30 cellular contexts compared by ENCODE assay signal in genomic region chr12:7376196-7376595, GRCh38.
DNase-seq lines count a peak whose midpoint lies in the region; FAIRE-seq and TF ChIP-seq lines count a peak whose summit lies in the region.
"Had no signal": no experiment of that assay in that cellular context is flagged by ENCODE, and none has a peak within 500 bp of the region (broad histone marks: within the 10 kb centered on the region; RNA-seq: fewer than 3 reads in every experiment).

No MANE protein-coding gene starts in this region.

- H3K4me3 Mint-ChIP-seq in HFFc6, result no peak overlapping the region
- H3K4me3 Mint-ChIP-seq: activated CD8-positive, alpha-beta memory T cell treated with anti-CD3 and anti-CD28 coated beads, Interleukin-2, amount 10 ng/mL, durations not matched to agents 7 days and 5 days; activated T-cell treated with anti-CD3 and anti-CD28 coated beads, Interleukin-2, amount 50 U/mL, for 72 hours; CD8-positive, alpha-beta T cell; stimulated activated naive CD8-positive, alpha-beta T cell treated with anti-CD3 and anti-CD28 coated beads, Interleukin-15, amount 100 ng/mL, for 72 hours had no signal

- H3K9me2 ChIP-seq in OCI-LY7 (ENCODE audit: insufficient read depth, low read length), result no peaks in the 10 kb centered on the region

- no peaks in the 10 kb centered on the region for H3K9me3 Mint-ChIP-seq in HFFc6
- H3K9me3 Mint-ChIP-seq: activated T-cell treated with anti-CD3 and anti-CD28 coated beads, Interleukin-2, amount 50 U/mL, for 72 hours; CD8-positive, alpha-beta T cell; stimulated activated naive CD8-positive, alpha-beta T cell treated with anti-CD3 and anti-CD28 coated beads, Interleukin-15, amount 100 ng/mL, for 72 hours had no signal

- peaks cover under 1% of the 10 kb centered on the region for H3K4me1 Mint-ChIP-seq in HFFc6 (ENCODE audit: low read depth)
- H3K4me1 Mint-ChIP-seq: activated CD8-positive, alpha-beta memory T cell treated with anti-CD3 and anti-CD28 coated beads, Interleukin-2, amount 10 ng/mL, durations not matched to agents 7 days and 5 days; stimulated activated naive CD8-positive, alpha-beta T cell treated with anti-CD3 and anti-CD28 coated beads, Interleukin-15, amount 100 ng/mL, for 72 hours had no signal

- no peaks in the 10 kb centered on the region for H3K36me3 Mint-ChIP-seq in HFFc6 (ENCODE audit: low read depth)
- H3K36me3 Mint-ChIP-seq: activated CD8-positive, alpha-beta memory T cell treated with anti-CD3 and anti-CD28 coated beads, Interleukin-2, amount 10 ng/mL, durations not matched to agents 7 days and 5 days; CD8-positive, alpha-beta T cell had no signal

- H3K9me3 ChIP-seq in OCI-LY7 (ENCODE audit: low read length), result no peaks in the 10 kb centered on the region
- H3K9me3 ChIP-seq: BE2C, esophagus muscularis mucosa, HAP-1, left lung, right atrium auricular region, thoracic aorta had no signal

- FAIRE-seq in urothelium cell line (lab: Jason Lieb, UNC), result no peak
- FAIRE-seq: A204.1, astrocyte, GM18507 had no signal

- no peak for TF ChIP-seq CTCF in AG04449 (IDR thresholded peaks at IDR 0.05; ENCODE audit: insufficient read depth, low read length, missing control alignments)
- no peak for TF ChIP-seq CTCF in HFFc6 (IDR thresholded peaks at IDR 0.05)
- TF ChIP-seq CTCF in brain microvascular endothelial cell (IDR thresholded peaks at IDR 0.05; ENCODE audit: low read depth, low read length, missing control alignments), result no peak
- no peak for TF ChIP-seq CTCF in foreskin fibroblast (IDR thresholded peaks at IDR 0.05; ENCODE audit: low read depth, low read length)
- TF ChIP-seq CTCF in OCI-LY7 (conservative IDR thresholded peaks at IDR 0.05; ENCODE audit: low read length), result no peak

- no peaks in the 10 kb centered on the region for H3K27me3 ChIP-seq in brain microvascular endothelial cell (replicated peaks)
- H3K27me3 ChIP-seq: BE2C, right atrium auricular region had no signal

- no peaks in the 10 kb centered on the region for H3K4me1 ChIP-seq in OCI-LY7 (ENCODE audit: insufficient read depth, low read length, poor library complexity, severe bottlenecking)
- H3K4me1 ChIP-seq: esophagus muscularis mucosa, HAP-1, left lung, right atrium auricular region had no signal

- BruUV-seq in OCI-LY7 (replicated peaks; lab: Mats Ljungman, UMichigan), result no TSS peak

- no peak overlapping the region for H3K4me2 ChIP-seq in OCI-LY7 (ENCODE audit: low read length)

- POLR2A ChIA-PET in AG04449 (lab: Yijun Ruan, JAX), result no interaction called here
- POLR2A ChIA-PET in OCI-LY7 (lab: Charles Lee), result no interaction called here

- H4K20me1 ChIP-seq in OCI-LY7 (ENCODE audit: insufficient read depth, low read length), result no peaks in the 10 kb centered on the region

- DNase-seq in AG04449 (ENCODE audit: low read depth, low spot score), result peak; percentile 10
- DNase-seq in HFFc6, result peak; percentile 82
- peak; percentile 22 for DNase-seq in brain microvascular endothelial cell
- DNase-seq in foreskin fibroblast, result peak; percentile 72 to 82
- no peak for DNase-seq in OCI-LY7 (ENCODE audit: low spot score)
- no peak for DNase-seq in activated CD4-positive, alpha-beta T cell treated with anti-CD3 and anti-CD28 coated beads, Interleukin-2, amount 50 U/mL, for 48 hours
- no peak for DNase-seq in urothelium cell line (ENCODE audit: low spot score)
- no peak for DNase-seq in activated CD8-positive, alpha-beta memory T cell treated with anti-CD3 and anti-CD28 coated beads, Interleukin-2, amount 50 U/mL, for 48 hours
- DNase-seq: activated CD8-positive, alpha-beta memory T cell treated with anti-CD3 and anti-CD28 coated beads, Interleukin-2, amount 10 ng/mL, durations not matched to agents 7 days and 5 days; activated T-cell treated with anti-CD3 and anti-CD28 coated beads, Interleukin-2, amount 50 U/mL, for 72 hours; BE2C; CD8-positive, alpha-beta T cell; central memory CD4-positive, alpha-beta T cell; islet precursor cell; left lung; NCI-H1048; NCI-H2107; posterior cingulate gyrus; stimulated activated CD4-positive, alpha-beta T cell treated with anti-CD3 and anti-CD28 coated beads, Interleukin-2, amount 100 ng/mL, for 24 hours; stimulated activated CD8-positive, alpha-beta memory T cell treated with anti-CD3 and anti-CD28 coated beads, Interleukin-4, amount 100 ng/mL, for 48 hours; stimulated activated naive CD8-positive, alpha-beta T cell treated with anti-CD3 and anti-CD28 coated beads, Interleukin-15, amount 100 ng/mL, for 72 hours; T-helper 1 cell had no signal

- H3K79me2 ChIP-seq in OCI-LY7 (ENCODE audit: insufficient read depth, low read depth, low read length), result no peaks in the 10 kb centered on the region

- intact Hi-C loops in OCI-LY7 (cut with micrococcal nuclease; ENCODE audit: unreplicated experiment), result no loop called here

- H3K36me3 ChIP-seq in brain microvascular endothelial cell (replicated peaks) (no peaks in the 10 kb centered on the region), OCI-LY7 (ENCODE audit: insufficient read depth, low read length) (no peaks in the 10 kb centered on the region)
- H3K36me3 ChIP-seq: BE2C, esophagus muscularis mucosa, HAP-1, left lung, right atrium auricular region, thoracic aorta had no signal

- no peak overlapping the region for H3K27ac Mint-ChIP-seq in HFFc6
- H3K27ac Mint-ChIP-seq: activated CD8-positive, alpha-beta memory T cell treated with anti-CD3 and anti-CD28 coated beads, Interleukin-2, amount 10 ng/mL, durations not matched to agents 7 days and 5 days; activated T-cell treated with anti-CD3 and anti-CD28 coated beads, Interleukin-2, amount 50 U/mL, for 72 hours; CD8-positive, alpha-beta T cell; stimulated activated naive CD8-positive, alpha-beta T cell treated with anti-CD3 and anti-CD28 coated beads, Interleukin-15, amount 100 ng/mL, for 72 hours had no signal

- CTCF ChIA-PET in AG04449 (lab: Yijun Ruan, JAX) (no interaction called here), OCI-LY7 (lab: Charles Lee; ENCODE audit: unreplicated experiment) (no interaction called here)

- H3K4me3 ChIP-seq in AG04449 (ENCODE audit: low read depth, low read length), result no peak overlapping the region
- no peak overlapping the region for H3K4me3 ChIP-seq in brain microvascular endothelial cell (ENCODE audit: low read depth, low read length)
- no peak overlapping the region for H3K4me3 ChIP-seq in foreskin fibroblast (ENCODE audit: low read depth in 1 of 2, low read length in 2 of 2)
- H3K4me3 ChIP-seq in OCI-LY7 (ENCODE audit: low read depth, low read length, poor library complexity, severe bottlenecking), result no peak overlapping the region
- H3K4me3 ChIP-seq: esophagus muscularis mucosa, HAP-1, left lung, right atrium auricular region, SK-N-MC, thoracic aorta had no signal

- H3K27ac ChIP-seq in brain microvascular endothelial cell (no peak overlapping the region), OCI-LY7 (ENCODE audit: low read depth, low read length, poor library complexity, severe bottlenecking) (no peak overlapping the region)
- H3K27ac ChIP-seq: esophagus muscularis mucosa, left lung, right atrium auricular region, SK-N-MC, thoracic aorta had no signal

- in situ Hi-C loops in brain microvascular endothelial cell (cut with HindIII; ENCODE audit: low pct_ligation_motif_present, low sequenced_read_pairs), result no loop called here

- H3K27me3 Mint-ChIP-seq in HFFc6 (ENCODE audit: insufficient read depth), result no peaks in the 10 kb centered on the region

- H2AFZ ChIP-seq in OCI-LY7 (ENCODE audit: low read length), result no peak overlapping the region

Comparison
In these comparisons a context has a peak if more than half of its experiments do, and no peak if none do; other contexts are left out.
1. DNase-seq: peak in AG04449 (single experiment), HFFc6 (single experiment), brain microvascular endothelial cell (single experiment) and foreskin fibroblast (2 of 2); none in OCI-LY7 (single experiment), activated CD4-positive, alpha-beta T cell treated with anti-CD3 and anti-CD28 coated beads, Interleukin-2, amount 50 U/mL, for 48 hours (0 of 2), urothelium cell line (single experiment) and activated CD8-positive, alpha-beta memory T cell treated with anti-CD3 and anti-CD28 coated beads, Interleukin-2, amount 50 U/mL, for 48 hours (single experiment).